7 cellular contexts compared by ENCODE assay signal in the genomic region with DNA sequence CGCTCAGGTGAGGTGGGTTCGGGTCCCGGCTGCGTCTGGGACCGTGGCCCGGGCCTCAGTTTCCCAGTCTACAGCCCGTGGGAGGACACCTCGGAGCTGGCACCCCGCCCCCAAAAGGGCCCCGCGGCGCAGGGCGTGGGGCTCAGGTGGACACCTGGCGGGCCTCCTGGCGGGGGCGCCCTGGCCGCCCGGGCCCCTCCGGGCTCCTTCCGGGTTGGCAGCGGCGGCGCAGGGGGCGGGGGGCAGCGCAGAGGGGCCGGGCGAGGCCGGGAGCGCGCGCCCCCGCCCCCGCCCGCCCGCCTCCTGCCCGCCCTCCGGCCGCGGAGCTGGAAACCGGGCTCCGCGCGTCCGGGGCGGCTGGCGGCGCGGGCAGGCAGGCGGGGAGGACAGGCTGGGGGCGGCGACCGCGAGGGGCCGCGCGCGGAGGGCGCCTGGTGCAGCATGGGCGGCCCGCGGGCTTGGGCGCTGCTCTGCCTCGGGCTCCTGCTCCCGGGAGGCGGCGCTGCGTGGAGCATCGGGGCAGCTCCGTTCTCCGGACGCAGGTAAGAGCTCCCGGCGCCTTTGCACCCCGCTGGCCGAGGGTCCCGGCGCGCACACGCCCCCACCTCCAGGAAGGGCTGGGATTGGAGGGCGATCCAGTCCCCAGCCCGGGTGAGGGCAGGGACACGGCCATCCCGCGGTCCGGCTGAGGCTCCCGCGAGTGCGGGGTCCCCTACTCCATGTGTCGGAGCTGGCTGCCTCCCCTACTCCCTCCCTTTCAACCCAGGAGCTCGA. TPM values are rescaled to one million over a fixed set of nuclear protein-coding genes. Genes with fewer than 3 reads are reported as not detected.
DNase-seq lines count a peak whose midpoint lies in the region; TF ChIP-seq lines count a peak whose summit lies in the region.

TSS of gene EMID1 (plus strand) at position 299 of the 774 bp plus-strand sequence. CDS start at position 442, 143 bp downstream.

- H3K9me3 ChIP-seq in HUES64 (ENCODE audit: insufficient read depth, low read depth, low read length) (no peaks in the 10 kb centered on the region), iPS-20b (ENCODE audit: insufficient read depth, low read depth, low read length) (no peaks in the 10 kb centered on the region), spleen (no peaks in the 10 kb centered on the region)

- intact Hi-C loops in spleen (cut with DNase I; ENCODE audit: low total_unique reads): no loop called here

- 2% methylated on average over 90 of the region's 90 CpGs for WGBS in HUES64
- WGBS in spleen, 5 donors: 2 to 9% (median 3%) methylated on average over 13 to 90 of the region's 90 CpGs

- H3K27me3 ChIP-seq in HUES64 (ENCODE audit: insufficient read depth, low read length) (peaks cover 5% of the 10 kb centered on the region), iPS-20b (ENCODE audit: insufficient read depth, low read length) (peaks cover 13% of the 10 kb centered on the region; the same call in 1 of the 2 replicates), spleen (replicated peaks in 1 of 7) (peaks cover 0 to 73% (median 3%) of the 10 kb centered on the region in 7 donors)

- H3K36me3 ChIP-seq in HUES64 (ENCODE audit: insufficient read depth, low read length) (no peaks in the 10 kb centered on the region), iPS-20b (ENCODE audit: insufficient read depth, low read depth, low read length) (no peaks in the 10 kb centered on the region), spleen (no peaks in the 10 kb centered on the region)

- peak within 1 kb of the TSS; percentile 82 for H3K4me3 ChIP-seq in HUES64 (ENCODE audit: low read length)
- H3K4me3 ChIP-seq in iPS-20b (ENCODE audit: low read length): peak within 1 kb of the TSS; percentile 79
- H3K4me3 ChIP-seq in spleen: peak within 1 kb of the TSS; percentile 46 to 77 (median 58)

- DNase-seq in GM03348 (ENCODE audit: low spot score) (peak; percentile 71), spleen (peak; percentile 84), hippocampal formation (lab: John Stamatoyannopoulos, UW) (no peak), NCI-H1694 (lab: John Stamatoyannopoulos, UW) (no peak)

- no peak for TF ChIP-seq POLR2A in spleen (IDR thresholded peaks at IDR 0.05)

- H3K27ac ChIP-seq in HUES64 (ENCODE audit: low read depth, low read length): no peak within 1 kb of the TSS; the same call in 1 of the 2 replicates
- peak within 1 kb of the TSS; percentile 8 for H3K27ac ChIP-seq in angular gyrus (ENCODE audit: low read depth, low read length)
- no peak within 1 kb of the TSS for H3K27ac ChIP-seq in iPS-20b (ENCODE audit: low read length)
- peak within 1 kb of the TSS; percentile 42 to 91 (median 82) for H3K27ac ChIP-seq in spleen

- H3K4me1 ChIP-seq in HUES64 (ENCODE audit: insufficient read depth, low read length) (peaks cover 17% of the 10 kb centered on the region), iPS-20b (ENCODE audit: insufficient read depth, low read length) (peaks cover 7% of the 10 kb centered on the region; the same call in 1 of the 2 replicates), spleen (peaks cover 39 to 98% (median 73%) of the 10 kb centered on the region in 6 donors)

- peak within 1 kb of the TSS; percentile 82 for H3K9ac ChIP-seq in HUES64 (ENCODE audit: low read depth, low read length)
- peak within 1 kb of the TSS; percentile 70; the same call in 1 of the 2 replicates for H3K9ac ChIP-seq in iPS-20b (ENCODE audit: low read depth, low read length)

- peak in 4 of 11 experiments; percentile 8 to 24 (median 10) for TF ChIP-seq CTCF in spleen (IDR thresholded peaks at IDR 0.05 in 8 of 11, conservative IDR thresholded peaks at IDR 0.05 in 3 of 11)

RNA-seq across cellular contexts. Expression of gene EMID1, which starts in this region (rescaled TPM):
- 4.9 TPM for polyA plus RNA-seq in HUES64 (2013, experiment 1 of 2)
- 7.2 TPM for polyA plus RNA-seq in HUES64 (2013, experiment 2 of 2)
- 10 to 100 TPM; 38.0 to 90.3 (median 62.0) TPM for total RNA-seq in spleen
- 10 to 100 TPM; 18.5 to 62.6 (median 60.4) TPM for polyA plus RNA-seq in spleen

Comparison
In these comparisons a context has a peak if more than half of its experiments do, and no peak if none do; other contexts are left out.
1. DNase-seq: peak in GM03348 (single experiment) and spleen (single experiment); none in hippocampal formation (0 of 2) and NCI-H1694 (single experiment).
2. H3K27ac ChIP-seq: peak in angular gyrus (single experiment) and spleen (8 of 8); none in HUES64 (single experiment) and iPS-20b (single experiment).
3. Peak in every context shown above with its lines, with median percentiles within 50 percentile points of each other: H3K4me3 ChIP-seq.